Comparison of ENCODE assay signal across 25 cellular contexts in genomic region chr1:231428392-231428791, GRCh38.
"Had no signal": no experiment of that assay in that cellular context is flagged by ENCODE, and none has a peak within 500 bp of the region (broad histone marks: within the 10 kb centered on the region; RNA-seq: fewer than 3 reads in every experiment).

No MANE protein-coding gene starts in this region.

- H3K27ac ChIP-seq: neural progenitor cell, ovary, parathyroid adenoma, psoas muscle, right lobe of liver, sigmoid colon, stomach, thoracic aorta, thyroid gland, tibial nerve, upper lobe of left lung, vagina had no signal

- H3K79me2 ChIP-seq: parathyroid adenoma had no signal

- H3K9ac ChIP-seq: neural progenitor cell, parathyroid adenoma had no signal

- FAIRE-seq: small intestine, urothelium cell line had no signal

- ATAC-seq: psoas muscle; right cardiac atrium; right lobe of liver; stimulated activated effector memory CD8-positive, alpha-beta T cell treated with anti-CD3 and anti-CD28 coated beads, Interleukin-12 subunit alpha, Interleukin-12 subunit beta, amount 100 ng/mL, for 72 hours; stimulated activated naive B cell treated with anti-CD40 and anti-IgM and Interleukin-4, amounts not matched to agents 10 μg/mL and 1 μg/mL and 100 μg/mL, for 72 hours had no signal

- H3K36me3 ChIP-seq: neural progenitor cell, ovary, right lobe of liver, sigmoid colon, stomach, thoracic aorta, thyroid gland, tibial nerve, upper lobe of left lung, vagina had no signal

- H3K4me2 ChIP-seq: neural progenitor cell had no signal

- H3K4me3 ChIP-seq: neural progenitor cell, ovary, psoas muscle, right lobe of liver, sigmoid colon, stomach, thoracic aorta, thyroid gland, tibial nerve, upper lobe of left lung, vagina had no signal

- H3K9me3 ChIP-seq: ovary, psoas muscle, right lobe of liver, sigmoid colon, stomach, thoracic aorta, thyroid gland, tibial nerve, upper lobe of left lung, vagina had no signal

- H3K4me1 ChIP-seq: parathyroid adenoma had no signal

- H2AFZ ChIP-seq: neural progenitor cell, parathyroid adenoma had no signal

- DNase-seq: occipital lobe; ovary; posterior cingulate gyrus; psoas muscle; right cardiac atrium; right lobe of liver; sigmoid colon; small intestine; stimulated activated CD4-positive, alpha-beta T cell treated with anti-CD3 and anti-CD28 coated beads, Interleukin-15, amount 100 ng/mL, for 24 hours; stimulated activated CD4-positive, alpha-beta T cell treated with anti-CD3 and anti-CD28 coated beads, Interleukin-2, amount 100 ng/mL, for 24 hours; stimulated activated CD4-positive, alpha-beta T cell treated with anti-CD3 and anti-CD28 coated beads, Interleukin-2, amount 100 ng/mL, for 48 hours; stimulated activated CD4-positive, alpha-beta T cell treated with anti-CD3 and anti-CD28 coated beads, Interleukin-4, amount 100 ng/mL, for 24 hours; stimulated activated naive B cell treated with anti-CD40 and anti-IgM and Interleukin-4, amounts not matched to agents 10 μg/mL and 1 μg/mL and 100 μg/mL, for 72 hours; stimulated activated naive CD4-positive, alpha-beta T cell treated with Interleukin-2 at 50 U/mL for 16 hours; stomach; thyroid gland; trophoblast cell; upper lobe of left lung had no signal

- H3K27me3 ChIP-seq: ovary, right lobe of liver, sigmoid colon, stomach, thyroid gland, tibial nerve, upper lobe of left lung, vagina had no signal
